ENCODE assay signal across 9 cellular contexts in genomic region chr2:10305254-10305635, GRCh38. TPM values are rescaled to one million over a fixed set of nuclear protein-coding genes. Genes with fewer than 3 reads are reported as not detected.
DNase-seq lines count a peak whose midpoint lies in the region; ATAC-seq and TF ChIP-seq lines count a peak whose summit lies in the region.
"Had no signal": no experiment of that assay in that cellular context is flagged by ENCODE, and none has a peak within 500 bp of the region (broad histone marks: within the 10 kb centered on the region; RNA-seq: fewer than 3 reads in every experiment).

No MANE protein-coding gene starts in this region.

- H3K4me1 ChIP-seq in SJCRH30, result no peaks in the 10 kb centered on the region

- H3K27ac ChIP-seq in SJCRH30, result no peak overlapping the region

- H3K27ac Mint-ChIP-seq in activated CD4-positive, alpha-beta T cell treated with anti-CD3 and anti-CD28 coated beads for 36 hours, result peak overlapping the region; percentile 72
- H3K27ac Mint-ChIP-seq in activated B cell treated with CpG ODN at 0.5 μM for 24 hours, result no peak overlapping the region

- peaks cover 73% of the 10 kb centered on the region for H3K4me1 Mint-ChIP-seq in activated CD4-positive, alpha-beta T cell treated with anti-CD3 and anti-CD28 coated beads for 36 hours
- peaks cover 57% of the 10 kb centered on the region for H3K4me1 Mint-ChIP-seq in activated B cell treated with CpG ODN at 0.5 μM for 24 hours

- H3K9me3 ChIP-seq in SJCRH30 (replicated peaks), result no peaks in the 10 kb centered on the region

- CTCF ChIA-PET in activated CD4-positive, alpha-beta T cell treated with anti-CD3 and anti-CD28 coated beads for 36 hours (lab: Charles Lee), result interaction anchor here (0.6 to 10.3 kb wide), 7 partner anchors 16 to 187 kb away, joined by 3 to 88 read pairs (median 4); no protein-coding TSS in a partner anchor
- CTCF ChIA-PET in activated B cell treated with CpG ODN at 0.5 μM for 24 hours (lab: Charles Lee), result interaction anchor here (0.7 to 9.4 kb wide), 2 partner anchors 10 to 103 kb away, joined by 3 to 94 read pairs; no protein-coding TSS in a partner anchor

- POLR2A ChIA-PET in activated CD4-positive, alpha-beta T cell treated with anti-CD3 and anti-CD28 coated beads for 36 hours (lab: Charles Lee), result interaction anchor here (0.6 to 1.1 kb wide), 5 partner anchors 104 to 1623 kb away, joined by 3 to 9 read pairs (median 4); partner anchors contain the start of gene ID2
- POLR2A ChIA-PET in activated B cell treated with CpG ODN at 0.5 μM for 24 hours (lab: Charles Lee), result interaction anchor here (1.2 to 2.7 kb wide), 3 partner anchors 70 to 143 kb away, joined by 3 to 10 read pairs (median 4); partner anchors contain the start of gene ODC1

- H3K27me3 ChIP-seq in SJCRH30, result no peaks in the 10 kb centered on the region

- no peaks in the 10 kb centered on the region for H3K27me3 Mint-ChIP-seq in activated CD4-positive, alpha-beta T cell treated with anti-CD3 and anti-CD28 coated beads for 36 hours
- H3K27me3 Mint-ChIP-seq in activated B cell treated with CpG ODN at 0.5 μM for 24 hours, result no peaks in the 10 kb centered on the region

- peak; percentile 15 for ATAC-seq in activated CD4-positive, alpha-beta T cell treated with anti-CD3 and anti-CD28 coated beads for 36 hours
- ATAC-seq in activated B cell treated with CpG ODN at 0.5 μM for 24 hours (ENCODE audit: low read depth) (no peak), HG03439 (IDR thresholded peaks at IDR 0.05; ENCODE audit: unreplicated experiment) (no peak)

- peaks cover 7% of the 10 kb centered on the region for H3K36me3 Mint-ChIP-seq in activated CD4-positive, alpha-beta T cell treated with anti-CD3 and anti-CD28 coated beads for 36 hours (ENCODE audit: low read depth)
- peaks cover 2% of the 10 kb centered on the region for H3K36me3 Mint-ChIP-seq in activated B cell treated with CpG ODN at 0.5 μM for 24 hours (ENCODE audit: low read depth)

- H3K4me3 ChIP-seq in fibroblast of the aortic adventitia (ENCODE audit: low read depth, low read length) (no peak overlapping the region), SJCRH30 (no peak overlapping the region)

- intact Hi-C loops in activated CD4-positive, alpha-beta T cell treated with anti-CD3 and anti-CD28 coated beads for 36 hours (cut with DNase I, micrococcal nuclease), result loop anchor here (1.0 to 10.0 kb wide), 4 partner anchors 25 to 1470 kb away; partner anchors contain the start of genes KIDINS220 (in 1 of the 2) and NOL10 (in 1 of the 2)
- intact Hi-C loops in activated B cell treated with CpG ODN at 0.5 μM for 24 hours (cut with micrococcal nuclease), result loop anchor here (10.0 kb wide), 1 partner anchor 510 kb away; the partner anchor contains the start of gene PDIA6

- H3K9me3 Mint-ChIP-seq in activated CD4-positive, alpha-beta T cell treated with anti-CD3 and anti-CD28 coated beads for 36 hours (ENCODE audit: low read depth), result no peaks in the 10 kb centered on the region
- H3K9me3 Mint-ChIP-seq in activated B cell treated with CpG ODN at 0.5 μM for 24 hours, result no peaks in the 10 kb centered on the region

- peak; percentile 76 for DNase-seq in activated CD4-positive, alpha-beta T cell treated with anti-CD3 and anti-CD28 coated beads for 36 hours
- DNase-seq in activated CD4-positive, alpha-beta T cell treated with anti-CD3 and anti-CD28 coated beads for 1 hour, result no peak
- DNase-seq in activated B cell treated with CpG ODN at 0.5 μM for 24 hours, result no peak
- peak; percentile 30 for DNase-seq in fibroblast of the aortic adventitia (ENCODE audit: low read depth)
- peak; percentile 45 for DNase-seq in stimulated activated naive CD4-positive, alpha-beta T cell treated with Interleukin-2 at 50 U/mL for 16 hours (lab: John Stamatoyannopoulos, UW)
- DNase-seq in EL, result no peak
- DNase-seq in SJCRH30, result no peak
- DNase-seq: kidney glomerular epithelial cell had no signal

- no peak for TF ChIP-seq CTCF in activated B cell treated with CpG ODN at 0.5 μM for 24 hours (IDR thresholded peaks at IDR 0.05)
- no peak for TF ChIP-seq CTCF in fibroblast of the aortic adventitia (IDR thresholded peaks at IDR 0.05; ENCODE audit: insufficient read depth, low read length)

- peak overlapping the region; percentile 100 for H3K4me3 Mint-ChIP-seq in activated CD4-positive, alpha-beta T cell treated with anti-CD3 and anti-CD28 coated beads for 36 hours
- peak overlapping the region; percentile 53 for H3K4me3 Mint-ChIP-seq in activated B cell treated with CpG ODN at 0.5 μM for 24 hours

- H3K36me3 ChIP-seq in SJCRH30, result no peaks in the 10 kb centered on the region; the same call in 1 of the 2 replicates

RNA-seq across cellular contexts. Expression of gene HPCAL1, which starts 2.5 kb away (rescaled TPM):
- total RNA-seq in activated CD4-positive, alpha-beta T cell treated with anti-CD3 and anti-CD28 coated beads for 36 hours, result 100 to 1,000 TPM; 109 to 114 TPM
- total RNA-seq in activated B cell treated with CpG ODN at 0.5 μM for 24 hours (15.2 and 15.9 TPM in 2 replicates), fibroblast of the aortic adventitia (ENCODE audit: low replicate concordance) (6.5 and 34.4 TPM in 2 replicates)
- total RNA-seq in SJCRH30 (2014; rRNA removed; shearing (Covaris generic)), result 51.7 and 52.4 TPM in 2 replicates

Comparison
In these comparisons a context has a peak if more than half of its experiments do, and no peak if none do; other contexts are left out.
1. DNase-seq: peak in activated CD4-positive, alpha-beta T cell treated with anti-CD3 and anti-CD28 coated beads for 36 hours (single experiment), fibroblast of the aortic adventitia (single experiment) and stimulated activated naive CD4-positive, alpha-beta T cell treated with Interleukin-2 at 50 U/mL for 16 hours (single experiment); none in activated CD4-positive, alpha-beta T cell treated with anti-CD3 and anti-CD28 coated beads for 1 hour (single experiment), activated B cell treated with CpG ODN at 0.5 μM for 24 hours (single experiment), EL (single experiment) and SJCRH30 (0 of 2).